17 cellular contexts compared by ENCODE assay signal in the genomic region with DNA sequence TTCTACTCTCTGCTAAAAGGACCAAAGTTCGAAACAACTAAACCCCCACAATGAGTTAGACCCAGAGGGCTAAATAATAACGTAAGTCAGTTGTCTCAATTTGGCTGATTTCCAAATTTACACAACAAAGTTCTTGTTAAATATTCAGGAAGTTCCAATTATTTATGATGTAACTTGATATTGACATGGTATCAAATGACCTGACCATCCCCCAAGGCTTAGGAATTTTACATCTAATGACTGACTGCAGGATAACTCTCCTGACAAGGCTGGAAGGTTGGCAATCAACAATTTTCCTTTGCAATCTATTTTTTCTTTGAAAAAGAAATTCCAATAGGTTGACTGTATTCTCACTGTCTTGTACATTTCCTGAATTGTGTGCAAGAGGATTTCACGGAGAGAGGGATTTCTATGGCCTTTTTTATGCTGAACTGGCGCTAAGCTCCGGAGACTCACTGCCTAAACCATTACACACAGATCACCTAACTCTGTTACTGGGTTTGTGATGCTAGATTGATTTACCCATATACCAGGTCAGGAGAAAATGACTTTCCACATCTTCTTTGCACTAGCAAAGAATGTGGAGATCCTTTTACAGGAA. TPM values are rescaled to one million over a fixed set of nuclear protein-coding genes. Genes with fewer than 3 reads are reported as not detected.
A peak's percentile ranks its signal among the peaks of the same experiment; 100 is the strongest.
DNase-seq lines count a peak whose midpoint lies in the region; ATAC-seq and TF ChIP-seq lines count a peak whose summit lies in the region.
"Had no signal": no experiment of that assay in that cellular context is flagged by ENCODE, and none has a peak within 500 bp of the region (broad histone marks: within the 10 kb centered on the region; RNA-seq: fewer than 3 reads in every experiment).

No MANE protein-coding gene starts in this region.

- no peak for TF ChIP-seq CTCF in chondrocyte (IDR thresholded peaks at IDR 0.05)
- no peak for TF ChIP-seq CTCF in smooth muscle cell (IDR thresholded peaks at IDR 0.05; ENCODE audit: borderline replicate concordance, insufficient read depth, poor library complexity, severe bottlenecking)
- TF ChIP-seq CTCF in heart right ventricle (IDR thresholded peaks at IDR 0.05) = no peak

- intact Hi-C loops in heart right ventricle (cut with DNase I) = no loop called here

- 42% methylated on average over 5 of the region's 5 CpGs for whole genome bisulfite sequencing in smooth muscle cell (ENCODE audit: low lambda C conversion rate)
- 72 to 74% methylated on average over 5 of the region's 5 CpGs for WGBS in heart right ventricle, 2 donors

- H3K9me3 ChIP-seq in smooth muscle cell (replicated peaks; ENCODE audit: low read depth) (no peaks in the 10 kb centered on the region), heart right ventricle (no peaks in the 10 kb centered on the region)
- H3K9me3 ChIP-seq: ascending aorta, HAP-1, lower lobe of right lung, stomach had no signal

- H3K4me1 ChIP-seq in smooth muscle cell (ENCODE audit: low read depth) (peaks cover 10% of the 10 kb centered on the region), heart right ventricle (no peaks in the 10 kb centered on the region)
- H3K4me1 ChIP-seq: ascending aorta, lower lobe of right lung, stomach had no signal

- H3K36me3 Mint-ChIP-seq in chondrocyte (ENCODE audit: low read depth) = no peaks in the 10 kb centered on the region

- no peaks in the 10 kb centered on the region for H4K20me1 ChIP-seq in smooth muscle cell (ENCODE audit: low read depth)

- no peaks in the 10 kb centered on the region for H3K9me3 Mint-ChIP-seq in chondrocyte (ENCODE audit: low read depth)
- H3K9me3 Mint-ChIP-seq: neural crest cell; T-helper 2 cell treated with Interferon-gamma antibody and Interleukin-4, amounts not matched to agents 5 μg/mL and 100 μg/mL, for 36 hours had no signal

- ATAC-seq in heart right ventricle = no peak
- ATAC-seq: lower lobe of right lung had no signal

- H3K4me1 Mint-ChIP-seq in chondrocyte (ENCODE audit: low read depth) = peaks cover 14% of the 10 kb centered on the region

- no peaks in the 10 kb centered on the region for H3K27me3 Mint-ChIP-seq in chondrocyte (ENCODE audit: low read depth)

- H3K36me3 ChIP-seq in smooth muscle cell (ENCODE audit: low read depth) (no peaks in the 10 kb centered on the region), heart right ventricle (no peaks in the 10 kb centered on the region)
- H3K36me3 ChIP-seq: ascending aorta, HAP-1, lower lobe of right lung, stomach had no signal

- H3K9ac ChIP-seq in smooth muscle cell (ENCODE audit: low read depth) = no peak overlapping the region

- no peak overlapping the region for H3K4me3 Mint-ChIP-seq in chondrocyte (ENCODE audit: unreplicated experiment)
- H3K4me3 Mint-ChIP-seq: neural crest cell; T-helper 2 cell treated with Interferon-gamma antibody and Interleukin-4, amounts not matched to agents 5 μg/mL and 100 μg/mL, for 36 hours had no signal

- H3K27me3 ChIP-seq in smooth muscle cell (ENCODE audit: low read depth) (no peaks in the 10 kb centered on the region), heart right ventricle (peaks cover 0 to 6% (median 0%) of the 10 kb centered on the region in 7 donors)
- H3K27me3 ChIP-seq: ascending aorta had no signal

- H3K79me2 ChIP-seq in smooth muscle cell (ENCODE audit: low read depth) = no peaks in the 10 kb centered on the region

- H3K27ac ChIP-seq in smooth muscle cell (ENCODE audit: low read depth) = no peak overlapping the region
- H3K27ac ChIP-seq in heart right ventricle = no peak overlapping the region
- H3K27ac ChIP-seq: ascending aorta, dorsolateral prefrontal cortex, lower lobe of right lung, skin epidermis, stomach had no signal

- no peaks in the 10 kb centered on the region for H3F3A ChIP-seq in smooth muscle cell (ENCODE audit: low read depth)

- H2AFZ ChIP-seq in smooth muscle cell (ENCODE audit: low read depth) = peak overlapping the region; percentile 34

- H3K4me2 ChIP-seq in smooth muscle cell = no peak overlapping the region

- DNase-seq in M059J (ENCODE audit: low read depth) (peak; percentile 53), NCI-H69 (lab: John Stamatoyannopoulos, UW) (peak; percentile 53), chondrocyte (ENCODE audit: low spot score) (no peak), smooth muscle cell (lab: John Stamatoyannopoulos, UW; ENCODE audit: unreplicated experiment) (no peak), heart right ventricle (no peak), UCSD-AML1 (lab: John Stamatoyannopoulos, UW; ENCODE audit: unreplicated experiment) (no peak), DMS79 treated with DMSO at 0.1 percent for 48 hours (lab: John Stamatoyannopoulos, UW) (no peak)
- DNase-seq: activated CD4-positive, alpha-beta T cell treated with anti-CD3 and anti-CD28 coated beads, Interleukin-2, amount 50 U/mL, for 4 hours; dorsolateral prefrontal cortex; lower lobe of right lung; NCI-H2107; stomach had no signal

- peak overlapping the region; percentile 57 for H3K27ac Mint-ChIP-seq in chondrocyte (ENCODE audit: unreplicated experiment)
- H3K27ac Mint-ChIP-seq: T-helper 2 cell treated with Interferon-gamma antibody and Interleukin-4, amounts not matched to agents 5 μg/mL and 100 μg/mL, for 36 hours had no signal

- H3K4me3 ChIP-seq in smooth muscle cell (no peak overlapping the region), heart right ventricle (no peak overlapping the region)
- H3K4me3 ChIP-seq: ascending aorta, dorsolateral prefrontal cortex, HAP-1, lower lobe of right lung, skin epidermis, stomach had no signal

RNA-seq across cellular contexts. Expression of a gene that starts 9.6 kb away (rescaled TPM):
- total RNA-seq in M059J (2014; rRNA removed; shearing (Covaris generic)) = 8.1 and 24.2 TPM in 2 replicates
- total RNA-seq in chondrocyte (17.6 to 26.8 TPM (median 19.9 TPM) in 3 replicates), smooth muscle cell (14.8 and 21.1 TPM in 2 replicates), heart right ventricle (10 to 100 TPM in 2 of 10 donors, 1 to 10 TPM in 8; 5.4 to 17.1 (median 9.3) TPM)
- polyA plus RNA-seq in smooth muscle cell (1.6 and 7.0 TPM in 2 replicates), heart right ventricle (1 to 10 TPM; 1.4 to 2.4 TPM)

Comparison
In these comparisons a context has a peak if more than half of its experiments do, and no peak if none do; other contexts are left out.
1. DNase-seq: peak in M059J (single experiment) and NCI-H69 (single experiment); none in chondrocyte (single experiment), smooth muscle cell (single experiment), heart right ventricle (0 of 2), UCSD-AML1 (single experiment) and DMS79 treated with DMSO at 0.1 percent for 48 hours (single experiment).